Comparison of ENCODE assay signal across 10 cellular contexts in the genomic region with DNA sequence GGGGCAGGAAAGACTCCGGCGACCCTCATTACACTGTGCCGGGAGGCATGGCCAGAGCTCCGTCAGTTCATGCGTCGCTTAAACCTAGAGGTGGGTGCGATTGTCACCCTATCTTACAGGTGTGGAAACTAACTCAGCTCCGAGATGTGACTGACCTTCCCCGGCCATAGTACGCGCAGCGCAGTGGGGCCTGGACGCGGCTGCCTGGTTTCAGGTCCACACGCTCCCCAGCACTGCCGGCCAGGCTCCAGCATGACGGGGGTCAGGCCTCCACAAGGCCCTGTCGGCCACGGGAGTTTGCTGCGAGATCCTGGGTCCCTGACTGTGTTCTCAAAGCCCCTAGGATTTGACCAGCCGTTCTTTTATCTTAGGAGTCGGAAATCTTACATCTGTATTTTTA. TPM values are rescaled to one million over a fixed set of nuclear protein-coding genes. Genes with fewer than 3 reads are reported as not detected.
A peak's percentile ranks its signal among the peaks of the same experiment; 100 is the strongest.
DNase-seq lines count a peak whose midpoint lies in the region; ATAC-seq and TF ChIP-seq lines count a peak whose summit lies in the region.
"Had no signal": no experiment of that assay in that cellular context is flagged by ENCODE, and none has a peak within 500 bp of the region (broad histone marks: within the 10 kb centered on the region; RNA-seq: fewer than 3 reads in every experiment).

No MANE protein-coding gene starts in this region.

- no peak overlapping the region for H2BK120ac ChIP-seq in neuronal stem cell (ENCODE audit: low read depth, low read length)

- H3F3A ChIP-seq in SK-N-SH (replicated peaks; ENCODE audit: insufficient read depth) = no peaks in the 10 kb centered on the region

- H3K36me3 ChIP-seq in SK-N-SH (replicated peaks in 1 of 2; ENCODE audit: control insufficient read depth in 1 of 2, insufficient read depth in 2 of 2, low read length in 1 of 2) (no peaks in the 10 kb centered on the region), NT2/D1 (ENCODE audit: insufficient read depth, insufficient read length, low read length) (no peaks in the 10 kb centered on the region), neuronal stem cell (replicated peaks in 1 of 2; ENCODE audit: control insufficient read depth in 2 of 2, insufficient read depth in 2 of 2, low read length in 2 of 2) (no peaks in the 10 kb centered on the region), sigmoid colon (no peaks in the 10 kb centered on the region), tibial artery (no peaks in the 10 kb centered on the region)
- H3K36me3 ChIP-seq: pancreas had no signal

- H3K18ac ChIP-seq in neuronal stem cell (ENCODE audit: low read length) = peak overlapping the region; percentile 3

- peak overlapping the region; percentile 87 for H3K23ac ChIP-seq in neuronal stem cell (ENCODE audit: low read depth, low read length, poor library complexity)

- peaks cover 0 to 15% of the 10 kb centered on the region in 2 experiments; a peak in 1 of 4 replicates for H3K4me1 ChIP-seq in SK-N-SH (ENCODE audit: control insufficient read depth in 1 of 2, insufficient read depth in 2 of 2, low read depth in 1 of 2, low read length in 1 of 2)
- peaks cover 8% of the 10 kb centered on the region for H3K4me1 ChIP-seq in NT2/D1 (ENCODE audit: insufficient read depth, insufficient read length)
- H3K4me1 ChIP-seq in neuronal stem cell (ENCODE audit: control insufficient read depth in 2 of 2, insufficient read depth in 1 of 2, low read depth in 1 of 2, low read length in 2 of 2) = peaks cover 3% of the 10 kb centered on the region in 2 donors
- H3K4me1 ChIP-seq in sigmoid colon = peaks cover 0 to 16% (median 13%) of the 10 kb centered on the region in 4 donors
- peaks cover 0 to 18% (median 14%) of the 10 kb centered on the region in 4 donors for H3K4me1 ChIP-seq in tibial artery

- no peak overlapping the region for H4K8ac ChIP-seq in neuronal stem cell (ENCODE audit: low read depth, low read length)

- peak overlapping the region; percentile 63 for H2AK5ac ChIP-seq in neuronal stem cell (ENCODE audit: low read depth, low read length)

- no peaks in the 10 kb centered on the region for H3K9me3 ChIP-seq in SK-N-SH
- no peaks in the 10 kb centered on the region for H3K9me3 ChIP-seq in NT2/D1 (ENCODE audit: insufficient read depth, low read length)
- no peaks in the 10 kb centered on the region for H3K9me3 ChIP-seq in neuronal stem cell (replicated peaks in 1 of 2; ENCODE audit: control insufficient read depth in 2 of 2, insufficient read depth in 1 of 2, low read depth in 1 of 2, low read length in 2 of 2)
- no peaks in the 10 kb centered on the region for H3K9me3 ChIP-seq in sigmoid colon
- H3K9me3 ChIP-seq in tibial artery = no peaks in the 10 kb centered on the region
- H3K9me3 ChIP-seq: pancreas had no signal

- H3K79me1 ChIP-seq in neuronal stem cell (ENCODE audit: low read depth, low read length) = no peaks in the 10 kb centered on the region

- TF ChIP-seq CTCF in SK-N-SH (IDR thresholded peaks at IDR 0.05) (no peak), dorsolateral prefrontal cortex (IDR thresholded peaks at IDR 0.05 in 54 of 56, conservative IDR thresholded peaks at IDR 0.05 in 2 of 56; ENCODE audit: low read depth in 1 of 56, partially characterized antibody in 56 of 56) (peak in 3 of 56 donors; percentile 3 to 8 (median 3)), sigmoid colon (IDR thresholded peaks at IDR 0.05) (peak in 2 of 4 experiments; percentile 4 to 6), tibial artery (IDR thresholded peaks at IDR 0.05) (peak in 1 of 2 experiments; percentile 1)

- 71% methylated on average over 10 of the region's 22 CpGs for WGBS in SK-N-SH (ENCODE audit: low lambda C conversion rate)
- no CpG with 5 or more reads among the region's 22 CpGs for WGBS in neuronal stem cell (ENCODE audit: extremely low coverage in 2 of 2, insufficient read length in 2 of 2, insufficient replicate concordance in 1 of 2), 2 donors
- 81 to 86% methylated on average over 22 of the region's 22 CpGs for WGBS in sigmoid colon, 2 donors

- intact Hi-C loops in dorsolateral prefrontal cortex (cut with DNase I) (loop anchor here (2.0 to 10.0 kb wide), 6 partner anchors 48 to 312 kb away; partner anchors contain the start of gene MAP1LC3B (in 1 of the 2)), sigmoid colon (cut with DNase I) (loop anchor here (2.0 to 5.0 kb wide), 3 partner anchors 48 to 219 kb away; no protein-coding TSS in a partner anchor), tibial artery (cut with DNase I; ENCODE audit: low total_unique reads) (loop anchor here (5.0 kb wide), 2 partner anchors 89 to 219 kb away; no protein-coding TSS in a partner anchor)

- H2BK5ac ChIP-seq in neuronal stem cell (ENCODE audit: low read length) = no peak overlapping the region

- no peak overlapping the region for H2BK15ac ChIP-seq in neuronal stem cell (ENCODE audit: low read length)

- H3K79me2 ChIP-seq in SK-N-SH (ENCODE audit: insufficient read depth) = no peaks in the 10 kb centered on the region

- H3K4ac ChIP-seq in neuronal stem cell (ENCODE audit: low read length) = no peak overlapping the region

- TF ChIP-seq EP300 in SK-N-SH (IDR thresholded peaks at IDR 0.05; ENCODE audit: borderline replicate concordance in 1 of 2, low read depth in 1 of 2, low read length in 1 of 2) = no peak
- no peak for TF ChIP-seq EP300 in sigmoid colon (IDR thresholded peaks at IDR 0.05)

- peak; percentile 2; the same call in 2 of the 3 replicates for ATAC-seq in SK-N-SH treated with all-trans-retinoic acid at 6 μM for 48 hours

- POLR2A ChIA-PET in SK-N-SH (lab: Yijun Ruan, JAX) = no interaction called here

- no peak overlapping the region for H2AFZ ChIP-seq in SK-N-SH (ENCODE audit: low read depth)
- H2AFZ ChIP-seq in neuronal stem cell (ENCODE audit: low read length) = peak overlapping the region; percentile 25

- no peak overlapping the region for H3K27ac ChIP-seq in SK-N-SH (ENCODE audit: low read depth in 2 of 2, low read length in 1 of 2)
- peak overlapping the region in 7 of 59 donors; percentile 1 to 59 (median 32) for H3K27ac ChIP-seq in dorsolateral prefrontal cortex
- no peak overlapping the region for H3K27ac ChIP-seq in neuronal stem cell (replicated peaks; ENCODE audit: low read length)
- no peak overlapping the region for H3K27ac ChIP-seq in sigmoid colon
- no peak overlapping the region for H3K27ac ChIP-seq in tibial artery
- H3K27ac ChIP-seq: pancreas had no signal

- DNase-seq in SK-N-SH (no peak), NT2/D1 (ENCODE audit: low read depth, low spot score) (no peak), dorsolateral prefrontal cortex (no peak), neuronal stem cell (ENCODE audit: low spot score) (no peak), sigmoid colon (no peak), HUDEP-2 (lab: John Stamatoyannopoulos, UW; ENCODE audit: unreplicated experiment in 76 of 76) (no peak), tibial artery (no peak)

- H4K91ac ChIP-seq in neuronal stem cell (ENCODE audit: low read depth, low read length, poor library complexity) = no peak overlapping the region

- H3K27me3 ChIP-seq in SK-N-SH (ENCODE audit: insufficient read depth) (peaks cover 16% of the 10 kb centered on the region; the same call in 1 of the 2 replicates), NT2/D1 (ENCODE audit: insufficient read depth, insufficient read length) (peaks cover 3% of the 10 kb centered on the region), dorsolateral prefrontal cortex (peaks cover 0 to 7% (median 0%) of the 10 kb centered on the region in 45 donors), neuronal stem cell (ENCODE audit: control insufficient read depth in 3 of 3, insufficient read depth in 3 of 3, low read depth in 1 of 3, low read length in 3 of 3) (peaks cover 0 to 31% (median 5%) of the 10 kb centered on the region in 3 experiments), sigmoid colon (peaks cover 0 to 35% (median 10%) of the 10 kb centered on the region in 3 donors), tibial artery (peaks cover 0 to 45% of the 10 kb centered on the region in 2 donors)
- H3K27me3 ChIP-seq: pancreas had no signal

- CTCF ChIA-PET in SK-N-SH (lab: Yijun Ruan, JAX) = interaction anchor here (0.7 to 5.0 kb wide), 60 partner anchors 11 to 319 kb away, joined by 3 to 229 read pairs (median 6); partner anchors contain the start of genes C16orf95, FBXO31, JPH3 and MAP1LC3B

- H4K20me1 ChIP-seq in SK-N-SH (ENCODE audit: insufficient read depth) = no peaks in the 10 kb centered on the region

- no peak overlapping the region for H2BK12ac ChIP-seq in neuronal stem cell (ENCODE audit: low read length)

- TF ChIP-seq POLR2A in sigmoid colon (IDR thresholded peaks at IDR 0.05) = no peak

- H3K9me2 ChIP-seq in SK-N-SH = no peaks in the 10 kb centered on the region

- H3K9ac ChIP-seq in SK-N-SH = no peak overlapping the region
- H3K9ac ChIP-seq in NT2/D1 (ENCODE audit: insufficient read length, low read depth) = peak overlapping the region; percentile 57
- H3K9ac ChIP-seq in neuronal stem cell (ENCODE audit: low read depth, low read length, poor library complexity) = peak overlapping the region; percentile 70

- H3K14ac ChIP-seq in neuronal stem cell (ENCODE audit: low read length) = no peak overlapping the region

- H3K4me2 ChIP-seq in SK-N-SH = no peak overlapping the region
- no peak overlapping the region for H3K4me2 ChIP-seq in neuronal stem cell (ENCODE audit: insufficient read depth, low read length, poor library complexity, severe bottlenecking)

- no peak overlapping the region; a peak in 1 of 4 replicates for H3K4me3 ChIP-seq in SK-N-SH (ENCODE audit: low read depth in 2 of 2, low read length in 1 of 2)
- no peak overlapping the region for H3K4me3 ChIP-seq in NT2/D1 (ENCODE audit: insufficient read length, low read depth)
- H3K4me3 ChIP-seq in dorsolateral prefrontal cortex = peak overlapping the region in 39 of 59 donors; percentile 21 to 61 (median 47)
- H3K4me3 ChIP-seq in neuronal stem cell (ENCODE audit: low read length in 2 of 2) = no peak overlapping the region
- H3K4me3 ChIP-seq in sigmoid colon = no peak overlapping the region
- H3K4me3 ChIP-seq in tibial artery = no peak overlapping the region

- no peak for TF ChIP-seq RAD21 in SK-N-SH (IDR thresholded peaks at IDR 0.05; ENCODE audit: low read length)

TF ChIP-seq in SK-N-SH, 30 proteins besides CTCF, POLR2A, EP300 and RAD21 (continues in another document):
- TF ChIP-seq GATA2 (CRISPR knock-in tag; IDR thresholded peaks at IDR 0.05) = no peak
- no peak for TF ChIP-seq EZH2phosphoT487 (IDR thresholded peaks at IDR 0.05; ENCODE audit: borderline replicate concordance, low read depth)
- no peak for TF ChIP-seq TCF12 (IDR thresholded peaks at IDR 0.05)

RNA-seq across cellular contexts. Expression of gene JPH3, which starts 34.4 kb away (rescaled TPM):
- 0.25 and 0.26 TPM in 2 replicates for polyA plus RNA-seq in SK-N-SH (2012; rRNA removed)
- 0.19 and 0.66 TPM in 2 replicates for polyA plus RNA-seq in SK-N-SH (2012; cell fraction: cytosol; rRNA removed)
- polyA plus RNA-seq in SK-N-SH (2012; cell fraction: nucleus; rRNA removed) = 0.15 and 0.20 TPM in 2 replicates
- total RNA-seq in dorsolateral prefrontal cortex = 100 to 1,000 TPM in 114 of 120 experiments, 10 to 100 TPM in 6; 37.8 to 246 (median 142) TPM
- 18.1 TPM for polyA plus RNA-seq in neuronal stem cell (2013, experiment 1 of 2)
- polyA plus RNA-seq in neuronal stem cell (2013, experiment 2 of 2) = 17.6 TPM
- 1 to 10 TPM in 2 of 4 donors, under 1 TPM in 2; 0.16 to 1.4 (median 0.81) TPM for total RNA-seq in sigmoid colon
- under 1 TPM in 2 of 3 donors, not detected in 1; under 0.01 to 0.90 TPM for polyA plus RNA-seq in sigmoid colon
- total RNA-seq: mononuclear cell had no signal

Comparison
In these comparisons a context has a peak if more than half of its experiments do, and no peak if none do; other contexts are left out.
1. H3K4me3 ChIP-seq: peak in dorsolateral prefrontal cortex (39 of 59); none in SK-N-SH (0 of 2), NT2/D1 (single experiment), neuronal stem cell (0 of 2), sigmoid colon (0 of 4) and tibial artery (0 of 2).
2. RNA of gene JPH3, which starts 34.4 kb away (total RNA-seq): 37.8 to 246 TPM in dorsolateral prefrontal cortex; 0.16 to 1.4 TPM in sigmoid colon; every median in the first group is over 10 times any median in the second.